1 cellular context compared by ENCODE assay signal in genomic region chr7:121038717-121039509, GRCh38.
A peak's percentile ranks its signal among the peaks of the same experiment; 100 is the strongest.
TF ChIP-seq lines count a peak whose summit lies in the region.

No MANE protein-coding gene starts in this region.

TF ChIP-seq in K562, 482 proteins besides CTCF, POLR2A, EP300 and RAD21 (continued from another document and continues in another):
- no peak for TF ChIP-seq ZBTB40 (IDR thresholded peaks at IDR 0.05)
- no peak for TF ChIP-seq ZBTB40 (CRISPR knock-in tag; IDR thresholded peaks at IDR 0.05)
- TF ChIP-seq ARID1B (IDR thresholded peaks at IDR 0.05), result peak; percentile 100
- no peak for TF ChIP-seq CBFA2T3 (IDR thresholded peaks at IDR 0.05)
- peak; percentile 89 for TF ChIP-seq NFE2 (IDR thresholded peaks at IDR 0.05; ENCODE audit: low read depth)
- no peak for TF ChIP-seq REST (CRISPR knock-in tag; IDR thresholded peaks at IDR 0.05; ENCODE audit: low read depth)
- TF ChIP-seq HDAC3 (IDR thresholded peaks at IDR 0.05; ENCODE audit: borderline replicate concordance, partially characterized antibody), result peak; percentile 97
- TF ChIP-seq TCF15 (CRISPR knock-in tag; IDR thresholded peaks at IDR 0.05), result peak; percentile 78
- TF ChIP-seq DDX20 (tag; IDR thresholded peaks at IDR 0.05; ENCODE audit: low read depth), result peak; percentile 1; the same call in 1 of the 2 replicates
- TF ChIP-seq MEF2D (tag; conservative IDR thresholded peaks at IDR 0.05; ENCODE audit: low read depth), result peak; percentile 94
- TF ChIP-seq CHD7 (IDR thresholded peaks at IDR 0.05; ENCODE audit: low read depth, low read length), result peak; percentile 62
- no peak for TF ChIP-seq CCAR2 (IDR thresholded peaks at IDR 0.05; ENCODE audit: low read depth, low read length)
- TF ChIP-seq MAFF (IDR thresholded peaks at IDR 0.05; ENCODE audit: low read length), result peak; percentile 69
- TF ChIP-seq HDAC6 (IDR thresholded peaks at IDR 0.05; ENCODE audit: low read depth, low read length), result no peak
- peak; percentile 84; the same call in 1 of the 2 replicates for TF ChIP-seq MTA3 (IDR thresholded peaks at IDR 0.05; ENCODE audit: borderline replicate concordance)
- no peak for TF ChIP-seq FIP1L1 (IDR thresholded peaks at IDR 0.05; ENCODE audit: low read depth, low read length, poor library complexity, severe bottlenecking)
- no peak for TF ChIP-seq FUS (optimal IDR thresholded peaks at IDR 0.05; ENCODE audit: low read depth, low read length)
- TF ChIP-seq XRCC3 (IDR thresholded peaks at IDR 0.05), result no peak
- TF ChIP-seq OTX1 (CRISPR knock-in tag; IDR thresholded peaks at IDR 0.05), result peak; percentile 84; the same call in 1 of the 2 replicates
- TF ChIP-seq RBM22 (IDR thresholded peaks at IDR 0.05; ENCODE audit: low read depth, low read length, poor library complexity, severe bottlenecking), result no peak
- peak; percentile 27; the same call in 1 of the 2 replicates for TF ChIP-seq NKRF (IDR thresholded peaks at IDR 0.05; ENCODE audit: borderline replicate concordance)
- peak; percentile 96 to 99 for TF ChIP-seq ARNT (IDR thresholded peaks at IDR 0.05)
- no peak for TF ChIP-seq CHD4 (IDR thresholded peaks at IDR 0.05; ENCODE audit: insufficient read depth, insufficient replicate concordance, low read depth, low read length, poor library complexity, severe bottlenecking)
- 0 out of 2 replicates have a peak, but pooled peaks have one; percentile 23 for TF ChIP-seq NR2C2 (CRISPR knock-in tag; IDR thresholded peaks at IDR 0.05)
- peak; percentile 70; the same call in 1 of the 2 replicates for TF ChIP-seq NR2C2 (tag; IDR thresholded peaks at IDR 0.05)
- TF ChIP-seq ZNF133 (CRISPR knock-in tag; IDR thresholded peaks at IDR 0.05), result no peak
